Comparison of ENCODE assay signal across 1 cellular context in genomic region chr3:119498188-119498987, GRCh38.
TF ChIP-seq lines count a peak whose summit lies in the region.

A gene with protein sequence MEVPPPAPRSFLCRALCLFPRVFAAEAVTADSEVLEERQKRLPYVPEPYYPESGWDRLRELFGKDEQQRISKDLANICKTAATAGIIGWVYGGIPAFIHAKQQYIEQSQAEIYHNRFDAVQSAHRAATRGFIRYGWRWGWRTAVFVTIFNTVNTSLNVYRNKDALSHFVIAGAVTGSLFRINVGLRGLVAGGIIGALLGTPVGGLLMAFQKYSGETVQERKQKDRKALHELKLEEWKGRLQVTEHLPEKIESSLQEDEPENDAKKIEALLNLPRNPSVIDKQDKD (plus strand): TSS chr3:119498547. CDS start chr3:119498734, 187 bp downstream.

TF ChIP-seq in HepG2, 621 proteins besides CTCF, POLR2A, EP300 and RAD21 (continued from another document and continues in another):
- TF ChIP-seq, protein P1, sequence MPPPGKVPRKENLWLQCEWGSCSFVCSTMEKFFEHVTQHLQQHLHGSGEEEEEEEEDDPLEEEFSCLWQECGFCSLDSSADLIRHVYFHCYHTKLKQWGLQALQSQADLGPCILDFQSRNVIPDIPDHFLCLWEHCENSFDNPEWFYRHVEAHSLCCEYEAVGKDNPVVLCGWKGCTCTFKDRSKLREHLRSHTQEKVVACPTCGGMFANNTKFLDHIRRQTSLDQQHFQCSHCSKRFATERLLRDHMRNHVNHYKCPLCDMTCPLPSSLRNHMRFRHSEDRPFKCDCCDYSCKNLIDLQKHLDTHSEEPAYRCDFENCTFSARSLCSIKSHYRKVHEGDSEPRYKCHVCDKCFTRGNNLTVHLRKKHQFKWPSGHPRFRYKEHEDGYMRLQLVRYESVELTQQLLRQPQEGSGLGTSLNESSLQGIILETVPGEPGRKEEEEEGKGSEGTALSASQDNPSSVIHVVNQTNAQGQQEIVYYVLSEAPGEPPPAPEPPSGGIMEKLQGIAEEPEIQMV (CRISPR knock-in tag; IDR thresholded peaks at IDR 0.05; ENCODE audit: low read depth) = peak; percentile 62; the same call in 1 of the 2 replicates
- TF ChIP-seq THAP7 (CRISPR knock-in tag; IDR thresholded peaks at IDR 0.05) (no peak), RBAK (CRISPR knock-in tag; IDR thresholded peaks at IDR 0.05) (no peak), MXD4 (CRISPR knock-in tag; IDR thresholded peaks at IDR 0.05) (peak; percentile 83), ASH2L (IDR thresholded peaks at IDR 0.05; ENCODE audit: insufficient read length, low read depth, low read length) (peak; percentile 92), TCF12 (IDR thresholded peaks at IDR 0.05) (no peak), TCF12 (CRISPR knock-in tag; IDR thresholded peaks at IDR 0.05) (peak; percentile 85), HOXD1 (CRISPR knock-in tag; IDR thresholded peaks at IDR 0.05) (no peak), IKZF1 (IDR thresholded peaks at IDR 0.05) (no peak), ZNF772 (CRISPR knock-in tag; IDR thresholded peaks at IDR 0.05) (peak; percentile 33; the same call in 1 of the 2 replicates), PHF8 (CRISPR knock-in tag; IDR thresholded peaks at IDR 0.05) (peak; percentile 92), SALL1 (CRISPR knock-in tag; IDR thresholded peaks at IDR 0.05) (peak; percentile 89), ZBTB38 (CRISPR knock-in tag; IDR thresholded peaks at IDR 0.05) (peak; percentile 64), ESRRA (CRISPR knock-in tag; IDR thresholded peaks at IDR 0.05; ENCODE audit: low read depth) (no peak; the same call in 1 of the 2 replicates), FOXO4 (CRISPR knock-in tag; conservative IDR thresholded peaks at IDR 0.05) (no peak), ATM (IDR thresholded peaks at IDR 0.05; ENCODE audit: borderline replicate concordance) (no peak), RBM22 (optimal IDR thresholded peaks at IDR 0.05; ENCODE audit: low read length) (no peak), ZNF563 (CRISPR knock-in tag; IDR thresholded peaks at IDR 0.05) (no peak; the same call in 1 of the 2 replicates), PPARG (CRISPR knock-in tag; conservative IDR thresholded peaks at IDR 0.05) (peak; percentile 74; the same call in 1 of the 2 replicates), NBN (conservative IDR thresholded peaks at IDR 0.05) (no peak), TSC22D2 (CRISPR knock-in tag; IDR thresholded peaks at IDR 0.05; ENCODE audit: borderline replicate concordance) (0 out of 2 replicates have a peak, but pooled peaks have one; percentile 76), ZNF691 (CRISPR knock-in tag; IDR thresholded peaks at IDR 0.05; ENCODE audit: borderline replicate concordance, low read depth) (no peak), CREM (IDR thresholded peaks at IDR 0.05) (peak; percentile 92), CREM (CRISPR knock-in tag; IDR thresholded peaks at IDR 0.05) (no peak), CREBL2 (CRISPR knock-in tag; IDR thresholded peaks at IDR 0.05; ENCODE audit: borderline replicate concordance) (no peak), ZC3H13 (CRISPR knock-in tag; IDR thresholded peaks at IDR 0.05) (peak; percentile 84; the same call in 1 of the 2 replicates), DR1 (CRISPR knock-in tag; IDR thresholded peaks at IDR 0.05) (no peak; the same call in 1 of the 2 replicates), SYNCRIP (IDR thresholded peaks at IDR 0.05; ENCODE audit: insufficient read depth, low read depth, low read length) (no peak), ZKSCAN1 (IDR thresholded peaks at IDR 0.05; ENCODE audit: low read length) (no peak), ZFP1 (CRISPR knock-in tag; IDR thresholded peaks at IDR 0.05) (peak; percentile 64; the same call in 1 of the 2 replicates), MAFG (CRISPR knock-in tag; IDR thresholded peaks at IDR 0.05) (no peak), ZFP82 (CRISPR knock-in tag; IDR thresholded peaks at IDR 0.05; ENCODE audit: borderline replicate concordance) (peak; percentile 59; the same call in 1 of the 2 replicates)
- TF ChIP-seq, protein P2, sequence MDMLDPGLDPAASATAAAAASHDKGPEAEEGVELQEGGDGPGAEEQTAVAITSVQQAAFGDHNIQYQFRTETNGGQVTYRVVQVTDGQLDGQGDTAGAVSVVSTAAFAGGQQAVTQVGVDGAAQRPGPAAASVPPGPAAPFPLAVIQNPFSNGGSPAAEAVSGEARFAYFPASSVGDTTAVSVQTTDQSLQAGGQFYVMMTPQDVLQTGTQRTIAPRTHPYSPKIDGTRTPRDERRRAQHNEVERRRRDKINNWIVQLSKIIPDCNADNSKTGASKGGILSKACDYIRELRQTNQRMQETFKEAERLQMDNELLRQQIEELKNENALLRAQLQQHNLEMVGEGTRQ (IDR thresholded peaks at IDR 0.05; ENCODE audit: low read depth, low read length) = no peak
- TF ChIP-seq, protein P2 (CRISPR knock-in tag; IDR thresholded peaks at IDR 0.05; ENCODE audit: borderline replicate concordance) = peak; percentile 34; the same call in 1 of the 2 replicates
- TF ChIP-seq, protein P3, sequence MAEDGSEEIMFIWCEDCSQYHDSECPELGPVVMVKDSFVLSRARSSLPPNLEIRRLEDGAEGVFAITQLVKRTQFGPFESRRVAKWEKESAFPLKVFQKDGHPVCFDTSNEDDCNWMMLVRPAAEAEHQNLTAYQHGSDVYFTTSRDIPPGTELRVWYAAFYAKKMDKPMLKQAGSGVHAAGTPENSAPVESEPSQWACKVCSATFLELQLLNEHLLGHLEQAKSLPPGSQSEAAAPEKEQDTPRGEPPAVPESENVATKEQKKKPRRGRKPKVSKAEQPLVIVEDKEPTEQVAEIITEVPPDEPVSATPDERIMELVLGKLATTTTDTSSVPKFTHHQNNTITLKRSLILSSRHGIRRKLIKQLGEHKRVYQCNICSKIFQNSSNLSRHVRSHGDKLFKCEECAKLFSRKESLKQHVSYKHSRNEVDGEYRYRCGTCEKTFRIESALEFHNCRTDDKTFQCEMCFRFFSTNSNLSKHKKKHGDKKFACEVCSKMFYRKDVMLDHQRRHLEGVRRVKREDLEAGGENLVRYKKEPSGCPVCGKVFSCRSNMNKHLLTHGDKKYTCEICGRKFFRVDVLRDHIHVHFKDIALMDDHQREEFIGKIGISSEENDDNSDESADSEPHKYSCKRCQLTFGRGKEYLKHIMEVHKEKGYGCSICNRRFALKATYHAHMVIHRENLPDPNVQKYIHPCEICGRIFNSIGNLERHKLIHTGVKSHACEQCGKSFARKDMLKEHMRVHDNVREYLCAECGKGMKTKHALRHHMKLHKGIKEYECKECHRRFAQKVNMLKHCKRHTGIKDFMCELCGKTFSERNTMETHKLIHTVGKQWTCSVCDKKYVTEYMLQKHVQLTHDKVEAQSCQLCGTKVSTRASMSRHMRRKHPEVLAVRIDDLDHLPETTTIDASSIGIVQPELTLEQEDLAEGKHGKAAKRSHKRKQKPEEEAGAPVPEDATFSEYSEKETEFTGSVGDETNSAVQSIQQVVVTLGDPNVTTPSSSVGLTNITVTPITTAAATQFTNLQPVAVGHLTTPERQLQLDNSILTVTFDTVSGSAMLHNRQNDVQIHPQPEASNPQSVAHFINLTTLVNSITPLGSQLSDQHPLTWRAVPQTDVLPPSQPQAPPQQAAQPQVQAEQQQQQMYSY (CRISPR knock-in tag; IDR thresholded peaks at IDR 0.05) = no peak
- TF ChIP-seq, protein P4, sequence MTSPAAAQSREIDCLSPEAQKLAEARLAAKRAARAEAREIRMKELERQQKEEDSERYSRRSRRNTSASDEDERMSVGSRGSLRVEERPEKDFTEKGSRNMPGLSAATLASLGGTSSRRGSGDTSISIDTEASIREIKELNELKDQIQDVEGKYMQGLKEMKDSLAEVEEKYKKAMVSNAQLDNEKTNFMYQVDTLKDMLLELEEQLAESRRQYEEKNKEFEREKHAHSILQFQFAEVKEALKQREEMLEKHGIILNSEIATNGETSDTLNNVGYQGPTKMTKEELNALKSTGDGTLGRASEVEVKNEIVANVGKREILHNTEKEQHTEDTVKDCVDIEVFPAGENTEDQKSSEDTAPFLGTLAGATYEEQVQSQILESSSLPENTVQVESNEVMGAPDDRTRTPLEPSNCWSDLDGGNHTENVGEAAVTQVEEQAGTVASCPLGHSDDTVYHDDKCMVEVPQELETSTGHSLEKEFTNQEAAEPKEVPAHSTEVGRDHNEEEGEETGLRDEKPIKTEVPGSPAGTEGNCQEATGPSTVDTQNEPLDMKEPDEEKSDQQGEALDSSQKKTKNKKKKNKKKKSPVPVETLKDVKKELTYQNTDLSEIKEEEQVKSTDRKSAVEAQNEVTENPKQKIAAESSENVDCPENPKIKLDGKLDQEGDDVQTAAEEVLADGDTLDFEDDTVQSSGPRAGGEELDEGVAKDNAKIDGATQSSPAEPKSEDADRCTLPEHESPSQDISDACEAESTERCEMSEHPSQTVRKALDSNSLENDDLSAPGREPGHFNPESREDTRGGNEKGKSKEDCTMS (CRISPR knock-in tag; conservative IDR thresholded peaks at IDR 0.05) = no peak
- TF ChIP-seq, protein P5, sequence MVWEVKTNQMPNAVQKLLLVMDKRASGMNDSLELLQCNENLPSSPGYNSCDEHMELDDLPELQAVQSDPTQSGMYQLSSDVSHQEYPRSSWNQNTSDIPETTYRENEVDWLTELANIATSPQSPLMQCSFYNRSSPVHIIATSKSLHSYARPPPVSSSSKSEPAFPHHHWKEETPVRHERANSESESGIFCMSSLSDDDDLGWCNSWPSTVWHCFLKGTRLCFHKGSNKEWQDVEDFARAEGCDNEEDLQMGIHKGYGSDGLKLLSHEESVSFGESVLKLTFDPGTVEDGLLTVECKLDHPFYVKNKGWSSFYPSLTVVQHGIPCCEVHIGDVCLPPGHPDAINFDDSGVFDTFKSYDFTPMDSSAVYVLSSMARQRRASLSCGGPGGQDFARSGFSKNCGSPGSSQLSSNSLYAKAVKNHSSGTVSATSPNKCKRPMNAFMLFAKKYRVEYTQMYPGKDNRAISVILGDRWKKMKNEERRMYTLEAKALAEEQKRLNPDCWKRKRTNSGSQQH (CRISPR knock-in tag; IDR thresholded peaks at IDR 0.05; ENCODE audit: low read depth) = no peak
- TF ChIP-seq, protein P6, sequence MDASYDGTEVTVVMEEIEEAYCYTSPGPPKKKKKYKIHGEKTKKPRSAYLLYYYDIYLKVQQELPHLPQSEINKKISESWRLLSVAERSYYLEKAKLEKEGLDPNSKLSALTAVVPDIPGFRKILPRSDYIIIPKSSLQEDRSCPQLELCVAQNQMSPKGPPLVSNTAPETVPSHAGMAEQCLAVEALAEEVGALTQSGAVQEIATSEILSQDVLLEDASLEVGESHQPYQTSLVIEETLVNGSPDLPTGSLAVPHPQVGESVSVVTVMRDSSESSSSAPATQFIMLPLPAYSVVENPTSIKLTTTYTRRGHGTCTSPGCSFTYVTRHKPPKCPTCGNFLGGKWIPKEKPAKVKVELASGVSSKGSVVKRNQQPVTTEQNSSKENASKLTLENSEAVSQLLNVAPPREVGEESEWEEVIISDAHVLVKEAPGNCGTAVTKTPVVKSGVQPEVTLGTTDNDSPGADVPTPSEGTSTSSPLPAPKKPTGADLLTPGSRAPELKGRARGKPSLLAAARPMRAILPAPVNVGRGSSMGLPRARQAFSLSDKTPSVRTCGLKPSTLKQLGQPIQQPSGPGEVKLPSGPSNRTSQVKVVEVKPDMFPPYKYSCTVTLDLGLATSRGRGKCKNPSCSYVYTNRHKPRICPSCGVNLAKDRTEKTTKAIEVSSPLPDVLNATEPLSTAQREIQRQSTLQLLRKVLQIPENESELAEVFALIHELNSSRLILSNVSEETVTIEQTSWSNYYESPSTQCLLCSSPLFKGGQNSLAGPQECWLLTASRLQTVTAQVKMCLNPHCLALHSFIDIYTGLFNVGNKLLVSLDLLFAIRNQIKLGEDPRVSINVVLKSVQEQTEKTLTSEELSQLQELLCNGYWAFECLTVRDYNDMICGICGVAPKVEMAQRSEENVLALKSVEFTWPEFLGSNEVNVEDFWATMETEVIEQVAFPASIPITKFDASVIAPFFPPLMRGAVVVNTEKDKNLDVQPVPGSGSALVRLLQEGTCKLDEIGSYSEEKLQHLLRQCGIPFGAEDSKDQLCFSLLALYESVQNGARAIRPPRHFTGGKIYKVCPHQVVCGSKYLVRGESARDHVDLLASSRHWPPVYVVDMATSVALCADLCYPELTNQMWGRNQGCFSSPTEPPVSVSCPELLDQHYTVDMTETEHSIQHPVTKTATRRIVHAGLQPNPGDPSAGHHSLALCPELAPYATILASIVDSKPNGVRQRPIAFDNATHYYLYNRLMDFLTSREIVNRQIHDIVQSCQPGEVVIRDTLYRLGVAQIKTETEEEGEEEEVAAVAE (CRISPR knock-in tag; IDR thresholded peaks at IDR 0.05; ENCODE audit: borderline replicate concordance) = peak; percentile 75
- TF ChIP-seq, protein P7, sequence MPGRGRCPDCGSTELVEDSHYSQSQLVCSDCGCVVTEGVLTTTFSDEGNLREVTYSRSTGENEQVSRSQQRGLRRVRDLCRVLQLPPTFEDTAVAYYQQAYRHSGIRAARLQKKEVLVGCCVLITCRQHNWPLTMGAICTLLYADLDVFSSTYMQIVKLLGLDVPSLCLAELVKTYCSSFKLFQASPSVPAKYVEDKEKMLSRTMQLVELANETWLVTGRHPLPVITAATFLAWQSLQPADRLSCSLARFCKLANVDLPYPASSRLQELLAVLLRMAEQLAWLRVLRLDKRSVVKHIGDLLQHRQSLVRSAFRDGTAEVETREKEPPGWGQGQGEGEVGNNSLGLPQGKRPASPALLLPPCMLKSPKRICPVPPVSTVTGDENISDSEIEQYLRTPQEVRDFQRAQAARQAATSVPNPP (CRISPR knock-in tag; IDR thresholded peaks at IDR 0.05) = peak; percentile 62; the same call in 1 of the 2 replicates
